9 cellular contexts compared by ENCODE assay signal in genomic region chr5:141960018-141960417, GRCh38. TPM values are rescaled to one million over a fixed set of nuclear protein-coding genes. Genes with fewer than 3 reads are reported as not detected.
DNase-seq lines count a peak whose midpoint lies in the region; ATAC-seq lines count a peak whose summit lies in the region.
"Had no signal": no experiment of that assay in that cellular context is flagged by ENCODE, and none has a peak within 500 bp of the region (broad histone marks: within the 10 kb centered on the region; RNA-seq: fewer than 3 reads in every experiment).

No MANE protein-coding gene starts in this region.

- H3K36me3 ChIP-seq in CD4-positive, alpha-beta memory T cell (ENCODE audit: insufficient read depth, low read length): no peaks in the 10 kb centered on the region

- ATAC-seq in GM21737 (IDR thresholded peaks at IDR 0.05; ENCODE audit: unreplicated experiment) (no peak), HG03039 (IDR thresholded peaks at IDR 0.05; ENCODE audit: unreplicated experiment) (no peak), GM18502 (IDR thresholded peaks at IDR 0.05; ENCODE audit: poor library complexity, unreplicated experiment) (no peak)

- H3K4me3 ChIP-seq in CD4-positive, alpha-beta memory T cell (ENCODE audit: low read length in 2 of 2): no peak overlapping the region

- H3K4me3 Mint-ChIP-seq in CD4-positive, alpha-beta memory T cell: peak overlapping the region in 4 of 8 donors; percentile 30 to 77 (median 58)
- H3K4me3 Mint-ChIP-seq in activated naive CD8-positive, alpha-beta T cell treated with anti-CD3 and anti-CD28 coated beads for 36 hours: peak overlapping the region; percentile 3
- H3K4me3 Mint-ChIP-seq: activated B cell treated with CpG ODN at 0.5 μM for 24 hours had no signal

- POLR2A ChIA-PET in CD4-positive, alpha-beta memory T cell (lab: Charles Lee; ENCODE audit: partially characterized antibody): interaction anchor here (0.6 to 7.3 kb wide), 23 partner anchors 9 to 324 kb away, joined by 3 to 103 read pairs (median 6); partner anchors contain the start of genes ARAP3, DELE1, FCHSD1 and GNPDA1

- H3K4me1 Mint-ChIP-seq in CD4-positive, alpha-beta memory T cell: peaks cover 28 to 45% (median 38%) of the 10 kb centered on the region in 4 donors
- peaks cover 37% of the 10 kb centered on the region for H3K4me1 Mint-ChIP-seq in activated naive CD8-positive, alpha-beta T cell treated with anti-CD3 and anti-CD28 coated beads for 36 hours

- H3K4me1 ChIP-seq in CD4-positive, alpha-beta memory T cell (ENCODE audit: insufficient read depth, low read length): peaks cover 45% of the 10 kb centered on the region

- peaks cover 0 to 4% of the 10 kb centered on the region in 2 donors for H3K36me3 Mint-ChIP-seq in CD4-positive, alpha-beta memory T cell
- peaks cover 3% of the 10 kb centered on the region for H3K36me3 Mint-ChIP-seq in activated naive CD8-positive, alpha-beta T cell treated with anti-CD3 and anti-CD28 coated beads for 36 hours

- no peaks in the 10 kb centered on the region for H3K9me3 ChIP-seq in CD4-positive, alpha-beta memory T cell (ENCODE audit: control insufficient read depth in 1 of 2, low read length in 2 of 2)

- no peaks in the 10 kb centered on the region for H3K27me3 ChIP-seq in CD4-positive, alpha-beta memory T cell (ENCODE audit: insufficient read depth, low read length)

- no peaks in the 10 kb centered on the region for H3K9me3 Mint-ChIP-seq in CD4-positive, alpha-beta memory T cell
- no peaks in the 10 kb centered on the region for H3K9me3 Mint-ChIP-seq in activated naive CD8-positive, alpha-beta T cell treated with anti-CD3 and anti-CD28 coated beads for 36 hours
- H3K9me3 Mint-ChIP-seq: activated B cell treated with CpG ODN at 0.5 μM for 24 hours had no signal

- CTCF ChIA-PET in CD4-positive, alpha-beta memory T cell (lab: Charles Lee; ENCODE audit: partially characterized antibody): interaction anchor here (0.6 to 9.0 kb wide), 43 partner anchors 9 to 833 kb away, joined by 3 to 250 read pairs (median 7); partner anchors contain the start of genes DELE1, GNPDA1, NDFIP1 and PCDH1

- no peak for DNase-seq in CD4-positive, alpha-beta memory T cell
- DNase-seq in Kasumi-1 (lab: John Stamatoyannopoulos, UW) (peak; percentile 16 to 28), lung microvascular endothelial cell (ENCODE audit: low read depth in 2 of 2) (peak; percentile 40 to 57), 8988T (no peak)
- DNase-seq in activated naive CD8-positive, alpha-beta T cell treated with anti-CD3 and anti-CD28 coated beads for 36 hours: peak; percentile 34

- H3K27ac ChIP-seq in CD4-positive, alpha-beta memory T cell (ENCODE audit: low read depth, low read length): no peak overlapping the region

- no peaks in the 10 kb centered on the region for H3K27me3 Mint-ChIP-seq in CD4-positive, alpha-beta memory T cell
- no peaks in the 10 kb centered on the region for H3K27me3 Mint-ChIP-seq in activated naive CD8-positive, alpha-beta T cell treated with anti-CD3 and anti-CD28 coated beads for 36 hours

- intact Hi-C loops in CD4-positive, alpha-beta memory T cell (cut with micrococcal nuclease): loop anchor here (1.0 kb wide), 6 partner anchors 37 to 295 kb away; partner anchors contain the start of gene DELE1

- H3K27ac Mint-ChIP-seq in CD4-positive, alpha-beta memory T cell: peak overlapping the region in 6 of 7 donors; percentile 11 to 90 (median 49)
- peak overlapping the region; percentile 52 for H3K27ac Mint-ChIP-seq in activated naive CD8-positive, alpha-beta T cell treated with anti-CD3 and anti-CD28 coated beads for 36 hours

RNA-seq across cellular contexts. Expression of gene PCDH12, which starts 2.0 kb away (rescaled TPM):
- total RNA-seq in CD4-positive, alpha-beta memory T cell: not detected
- polyA plus RNA-seq in CD4-positive, alpha-beta memory T cell: under 1 TPM; 0.13 to 0.31 TPM
- 1 to 10 TPM; 1.3 to 1.5 TPM for total RNA-seq in activated naive CD8-positive, alpha-beta T cell treated with anti-CD3 and anti-CD28 coated beads for 36 hours
- 12.7 and 22.2 TPM in 2 replicates for total RNA-seq in lung microvascular endothelial cell
- total RNA-seq: activated B cell treated with CpG ODN at 0.5 μM for 24 hours had no signal

RNA-seq across cellular contexts. Expression of gene RNF14, which starts 8.9 kb away (rescaled TPM):
- total RNA-seq in CD4-positive, alpha-beta memory T cell: 10 to 100 TPM; 35.4 to 38.5 TPM
- 10 to 100 TPM; 52.0 TPM for polyA plus RNA-seq in CD4-positive, alpha-beta memory T cell
- 10 to 100 TPM; 44.9 to 45.4 TPM for total RNA-seq in activated naive CD8-positive, alpha-beta T cell treated with anti-CD3 and anti-CD28 coated beads for 36 hours
- total RNA-seq in lung microvascular endothelial cell: 37.3 and 46.6 TPM in 2 replicates

RNA-seq across cellular contexts. Expression of gene DELE1, which starts 36.3 kb away (rescaled TPM):
- total RNA-seq in CD4-positive, alpha-beta memory T cell: 10 to 100 TPM; 73.2 to 83.1 TPM
- 10 to 100 TPM; 31.4 to 44.3 TPM for polyA plus RNA-seq in CD4-positive, alpha-beta memory T cell
- total RNA-seq in activated naive CD8-positive, alpha-beta T cell treated with anti-CD3 and anti-CD28 coated beads for 36 hours: 10 to 100 TPM; 46.4 to 51.6 TPM
- total RNA-seq in lung microvascular endothelial cell: 46.4 and 53.2 TPM in 2 replicates

RNA-seq across cellular contexts. Expression of gene GNPDA1, which starts 52.8 kb away (rescaled TPM):
- 10 to 100 TPM; 23.0 to 24.1 TPM for total RNA-seq in CD4-positive, alpha-beta memory T cell
- 10 to 100 TPM; 25.8 to 38.6 TPM for polyA plus RNA-seq in CD4-positive, alpha-beta memory T cell
- total RNA-seq in activated naive CD8-positive, alpha-beta T cell treated with anti-CD3 and anti-CD28 coated beads for 36 hours: 100 to 1,000 TPM; 140 to 148 TPM
- 22.6 and 27.7 TPM in 2 replicates for total RNA-seq in lung microvascular endothelial cell

Comparison
In these comparisons a context has a peak if more than half of its experiments do, and no peak if none do; other contexts are left out.
1. DNase-seq: peak in Kasumi-1 (2 of 2), activated naive CD8-positive, alpha-beta T cell treated with anti-CD3 and anti-CD28 coated beads for 36 hours (single experiment) and lung microvascular endothelial cell (2 of 2); none in CD4-positive, alpha-beta memory T cell (0 of 5) and 8988T (single experiment).